Comparison of ENCODE assay signal across 21 cellular contexts in genomic region chr15:25245801-25246622, GRCh38.
DNase-seq lines count a peak whose midpoint lies in the region; ATAC-seq and TF ChIP-seq lines count a peak whose summit lies in the region.
"Had no signal": no experiment of that assay in that cellular context is flagged by ENCODE, and none has a peak within 500 bp of the region (broad histone marks: within the 10 kb centered on the region; RNA-seq: fewer than 3 reads in every experiment).

No MANE protein-coding gene starts in this region.

- H3K27me3 Mint-ChIP-seq in activated T-cell treated with anti-CD3 and anti-CD28 coated beads, Interleukin-2, amount 50 U/mL, for 4 hours (ENCODE audit: low read depth), result no peaks in the 10 kb centered on the region
- H3K27me3 Mint-ChIP-seq: activated naive CD4-positive, alpha-beta T cell treated with anti-CD3 and anti-CD28 coated beads, Interleukin-2, amount 50 U/mL, for 24 hours; stimulated activated naive CD8-positive, alpha-beta T cell treated with anti-CD3 and anti-CD28 coated beads, Interleukin-15, amount 100 ng/mL, for 72 hours had no signal

- H3K9me3 ChIP-seq in body of pancreas, result peaks cover 0 to 6% (median 0%) of the 10 kb centered on the region in 3 donors
- peaks cover 16% of the 10 kb centered on the region for H3K9me3 ChIP-seq in lower lobe of right lung

- DNase-seq in activated T-cell treated with anti-CD3 and anti-CD28 coated beads, Interleukin-2, amount 50 U/mL, for 4 hours, result peak; percentile 1
- no peak for DNase-seq in activated T-cell treated with anti-CD3 and anti-CD28 coated beads for 4 hours
- peak; percentile 0 to 5 (median 2) for DNase-seq in body of pancreas
- peak; percentile 24 for DNase-seq in lower lobe of right lung
- peak; percentile 8 for DNase-seq in stimulated activated CD8-positive, alpha-beta memory T cell treated with anti-CD3 and anti-CD28 coated beads, Interleukin-4, amount 100 ng/mL, for 48 hours
- no peak for DNase-seq in NOMO-1 treated with dmso at 0.1 percent for 144 hours (lab: John Stamatoyannopoulos, UW; ENCODE audit: unreplicated experiment)
- DNase-seq: activated CD4-positive, alpha-beta T cell treated with anti-CD3 and anti-CD28 coated beads for 4 hours; foreskin melanocyte; MV-4-11; NCI-H2029; NCI-H446 had no signal

- no peaks in the 10 kb centered on the region for H3K36me3 Mint-ChIP-seq in activated T-cell treated with anti-CD3 and anti-CD28 coated beads, Interleukin-2, amount 50 U/mL, for 4 hours (ENCODE audit: insufficient read depth)
- H3K36me3 Mint-ChIP-seq: activated naive CD4-positive, alpha-beta T cell treated with anti-CD3 and anti-CD28 coated beads, Interleukin-2, amount 50 U/mL, for 24 hours had no signal

- no peak for TF ChIP-seq POLR2A in body of pancreas (IDR thresholded peaks at IDR 0.05)

- intact Hi-C loops in body of pancreas (cut with DNase I), result no loop called here
- intact Hi-C loops in lower lobe of right lung (cut with DNase I), result no loop called here

- no peak overlapping the region for H3K4me3 Mint-ChIP-seq in activated T-cell treated with anti-CD3 and anti-CD28 coated beads, Interleukin-2, amount 50 U/mL, for 4 hours
- H3K4me3 Mint-ChIP-seq: activated naive CD4-positive, alpha-beta T cell treated with anti-CD3 and anti-CD28 coated beads, Interleukin-2, amount 50 U/mL, for 24 hours; GM23338; stimulated activated naive CD8-positive, alpha-beta T cell treated with anti-CD3 and anti-CD28 coated beads, Interleukin-15, amount 100 ng/mL, for 72 hours had no signal

- no peak overlapping the region for H3K27ac ChIP-seq in body of pancreas
- no peak overlapping the region for H3K27ac ChIP-seq in lower lobe of right lung
- H3K27ac ChIP-seq: BLaER1 treated with 17β-estradiol and CSF1 and Interleukin-3, amounts not matched to agents 10 nM and 100 nM; KMS-11; neutrophil; RWPE1; upper lobe of left lung had no signal

- ATAC-seq in activated T-cell treated with anti-CD3 and anti-CD28 coated beads, Interleukin-2, amount 50 U/mL, for 4 hours, result no peak
- ATAC-seq in body of pancreas (no peak), lower lobe of right lung (no peak), HG03442 (IDR thresholded peaks at IDR 0.05; ENCODE audit: unreplicated experiment) (no peak), GM21526 (IDR thresholded peaks at IDR 0.05; ENCODE audit: low FRiP score, unreplicated experiment) (no peak)
- ATAC-seq: GM23338; stimulated activated naive CD8-positive, alpha-beta T cell treated with anti-CD3 and anti-CD28 coated beads, Interleukin-15, amount 100 ng/mL, for 72 hours had no signal

- no peaks in the 10 kb centered on the region for H3K4me1 Mint-ChIP-seq in activated T-cell treated with anti-CD3 and anti-CD28 coated beads, Interleukin-2, amount 50 U/mL, for 4 hours (ENCODE audit: low read depth)
- H3K4me1 Mint-ChIP-seq: activated naive CD4-positive, alpha-beta T cell treated with anti-CD3 and anti-CD28 coated beads, Interleukin-2, amount 50 U/mL, for 24 hours; GM23338; stimulated activated naive CD8-positive, alpha-beta T cell treated with anti-CD3 and anti-CD28 coated beads, Interleukin-15, amount 100 ng/mL, for 72 hours had no signal

- H3K36me3 ChIP-seq in body of pancreas (replicated peaks in 1 of 2; ENCODE audit: insufficient read depth in 1 of 2, low read depth in 2 of 2), result no peaks in the 10 kb centered on the region
- H3K36me3 ChIP-seq in lower lobe of right lung, result no peaks in the 10 kb centered on the region
- H3K36me3 ChIP-seq: BLaER1 treated with 17β-estradiol and CSF1 and Interleukin-3, amounts not matched to agents 10 nM and 100 nM; neutrophil; upper lobe of left lung had no signal

- H3K4me1 ChIP-seq in body of pancreas, result no peaks in the 10 kb centered on the region
- H3K4me1 ChIP-seq in lower lobe of right lung, result no peaks in the 10 kb centered on the region
- H3K4me1 ChIP-seq: BLaER1 treated with 17β-estradiol and CSF1 and Interleukin-3, amounts not matched to agents 10 nM and 100 nM; upper lobe of left lung had no signal

- TF ChIP-seq CTCF in body of pancreas (IDR thresholded peaks at IDR 0.05), result no peak
- TF ChIP-seq CTCF in lower lobe of right lung (IDR thresholded peaks at IDR 0.05), result no peak

- H3K27me3 ChIP-seq in body of pancreas, result no peaks in the 10 kb centered on the region
- no peaks in the 10 kb centered on the region for H3K27me3 ChIP-seq in lower lobe of right lung (ENCODE audit: low read depth)
- H3K27me3 ChIP-seq: BLaER1 treated with 17β-estradiol and CSF1 and Interleukin-3, amounts not matched to agents 10 nM and 100 nM; neutrophil; upper lobe of left lung had no signal

- WGBS in body of pancreas, 2 donors, result 71 to 91% methylated on average over 8 to 17 of the region's 17 CpGs

- H3K4me3 ChIP-seq in body of pancreas, result no peak overlapping the region
- no peak overlapping the region for H3K4me3 ChIP-seq in lower lobe of right lung
- H3K4me3 ChIP-seq: BLaER1 treated with 17β-estradiol and CSF1 and Interleukin-3, amounts not matched to agents 10 nM and 100 nM; GM23338; upper lobe of left lung had no signal

- peaks cover 3% of the 10 kb centered on the region for H3K9me3 Mint-ChIP-seq in activated T-cell treated with anti-CD3 and anti-CD28 coated beads, Interleukin-2, amount 50 U/mL, for 4 hours
- H3K9me3 Mint-ChIP-seq: activated naive CD4-positive, alpha-beta T cell treated with anti-CD3 and anti-CD28 coated beads, Interleukin-2, amount 50 U/mL, for 24 hours had no signal

Comparison
In these comparisons a context has a peak if more than half of its experiments do, and no peak if none do; other contexts are left out.
1. DNase-seq: peak in activated T-cell treated with anti-CD3 and anti-CD28 coated beads, Interleukin-2, amount 50 U/mL, for 4 hours (single experiment), body of pancreas (4 of 4), lower lobe of right lung (single experiment) and stimulated activated CD8-positive, alpha-beta memory T cell treated with anti-CD3 and anti-CD28 coated beads, Interleukin-4, amount 100 ng/mL, for 48 hours (single experiment); none in activated T-cell treated with anti-CD3 and anti-CD28 coated beads for 4 hours (single experiment) and NOMO-1 treated with dmso at 0.1 percent for 144 hours (single experiment).